In genomic region chr1:62269439-62269838, GRCh38 we compare ENCODE assay signal across 10 cellular contexts. TPM values are rescaled to one million over a fixed set of nuclear protein-coding genes. Genes with fewer than 3 reads are reported as not detected.
"Had no signal": no experiment of that assay in that cellular context is flagged by ENCODE, and none has a peak within 500 bp of the region (broad histone marks: within the 10 kb centered on the region; RNA-seq: fewer than 3 reads in every experiment).

No MANE protein-coding gene starts in this region.

- H2AFZ ChIP-seq: GM23248 had no signal

- ATAC-seq: HCT116 had no signal

- H3K36me3 ChIP-seq: HAP-1 had no signal

- H3K4me1 ChIP-seq: HAP-1 had no signal

- H3K4me3 ChIP-seq: GM23248, HAP-1 had no signal

- DNase-seq: GM23248, GOT3, H7, IMR-90, KBM-7 had no signal

- H3K27ac ChIP-seq: GM23248, HL-60 had no signal

- H3K9me3 ChIP-seq: HAP-1 had no signal

- H3K9ac ChIP-seq: GM23248 had no signal

RNA-seq across cellular contexts. Expression of gene KANK4, which starts 49.8 kb away (rescaled TPM):
- total RNA-seq: H4, HT1080, IMR-90 had no signal
- polyA plus RNA-seq: IMR-90 had no signal
